In genomic region chr19:30718728-30719127, GRCh38 we compare ENCODE assay signal across 8 cellular contexts.
DNase-seq lines count a peak whose midpoint lies in the region; ATAC-seq and TF ChIP-seq lines count a peak whose summit lies in the region.

No MANE protein-coding gene starts in this region.

- intact Hi-C loops in adrenal gland (cut with DNase I), result no loop called here

- peaks cover 1% of the 10 kb centered on the region for H3K4me1 Mint-ChIP-seq in T-helper 2 cell treated with Interferon-gamma antibody and Interleukin-4, amounts not matched to agents 5 μg/mL and 100 μg/mL, for 36 hours (ENCODE audit: low read depth)
- H3K4me1 Mint-ChIP-seq in memory B cell, result peaks cover 3% of the 10 kb centered on the region

- DNase-seq in T-helper 2 cell treated with Interferon-gamma antibody and Interleukin-4, amounts not matched to agents 5 μg/mL and 100 μg/mL, for 36 hours (ENCODE audit: low spot score), result no peak
- DNase-seq in T-helper 2 cell (no peak), adrenal gland (peak in 6 of 7 donors; percentile 20 to 56 (median 35)), memory B cell (ENCODE audit: low spot score in 2 of 2) (no peak), suprapubic skin (ENCODE audit: low spot score in 2 of 2) (no peak)

- peak overlapping the region; percentile 81 for H3K4me3 Mint-ChIP-seq in T-helper 2 cell treated with Interferon-gamma antibody and Interleukin-4, amounts not matched to agents 5 μg/mL and 100 μg/mL, for 36 hours
- H3K4me3 Mint-ChIP-seq in memory B cell, result peak overlapping the region; percentile 39

- TF ChIP-seq CTCF in adrenal gland (IDR thresholded peaks at IDR 0.05) (no peak), suprapubic skin (IDR thresholded peaks at IDR 0.05) (no peak)

- TF ChIP-seq EP300 in suprapubic skin (IDR thresholded peaks at IDR 0.05), result no peak

- H3K27me3 ChIP-seq in adrenal gland, result no peaks in the 10 kb centered on the region
- H3K27me3 ChIP-seq in suprapubic skin, result no peaks in the 10 kb centered on the region

- TF ChIP-seq POLR2A in adrenal gland (IDR thresholded peaks at IDR 0.05) (no peak), suprapubic skin (IDR thresholded peaks at IDR 0.05) (no peak)

- no peaks in the 10 kb centered on the region for H3K36me3 ChIP-seq in adrenal gland (replicated peaks in 1 of 2)
- no peaks in the 10 kb centered on the region for H3K36me3 ChIP-seq in suprapubic skin

- H3K27ac ChIP-seq in adrenal gland, result peak overlapping the region in 4 of 5 donors; percentile 79 to 90 (median 84)
- peak overlapping the region; percentile 86 for H3K27ac ChIP-seq in suprapubic skin

- no peaks in the 10 kb centered on the region for H3K9me3 Mint-ChIP-seq in T-helper 2 cell treated with Interferon-gamma antibody and Interleukin-4, amounts not matched to agents 5 μg/mL and 100 μg/mL, for 36 hours
- H3K9me3 Mint-ChIP-seq in memory B cell, result peaks cover 5% of the 10 kb centered on the region

- H3K36me3 Mint-ChIP-seq in T-helper 2 cell treated with Interferon-gamma antibody and Interleukin-4, amounts not matched to agents 5 μg/mL and 100 μg/mL, for 36 hours (ENCODE audit: low read depth), result no peaks in the 10 kb centered on the region
- peaks cover 1% of the 10 kb centered on the region for H3K36me3 Mint-ChIP-seq in memory B cell

- no peak for ATAC-seq in memory B cell (ENCODE audit: low read depth)
- no peak for ATAC-seq in HG02623 (IDR thresholded peaks at IDR 0.05; ENCODE audit: unreplicated experiment)
- no peak for ATAC-seq in GM19035 (IDR thresholded peaks at IDR 0.05; ENCODE audit: unreplicated experiment)
- no peak for ATAC-seq in HG03039 (IDR thresholded peaks at IDR 0.05; ENCODE audit: unreplicated experiment)

- H3K9me3 ChIP-seq in adrenal gland (replicated peaks in 1 of 3) (no peaks in the 10 kb centered on the region), suprapubic skin (no peaks in the 10 kb centered on the region)

- H3K27ac Mint-ChIP-seq in T-helper 2 cell treated with Interferon-gamma antibody and Interleukin-4, amounts not matched to agents 5 μg/mL and 100 μg/mL, for 36 hours, result no peak overlapping the region
- no peak overlapping the region for H3K27ac Mint-ChIP-seq in memory B cell

- H3K4me1 ChIP-seq in adrenal gland (replicated peaks in 1 of 2), result peaks cover 4 to 13% of the 10 kb centered on the region in 2 donors
- H3K4me1 ChIP-seq in suprapubic skin, result peaks cover 14% of the 10 kb centered on the region

- H3K4me3 ChIP-seq in adrenal gland, result peak overlapping the region in 1 of 4 donors; percentile 70
- peak overlapping the region; percentile 76 for H3K4me3 ChIP-seq in suprapubic skin

- H3K27me3 Mint-ChIP-seq in T-helper 2 cell treated with Interferon-gamma antibody and Interleukin-4, amounts not matched to agents 5 μg/mL and 100 μg/mL, for 36 hours (ENCODE audit: low read depth), result peaks cover 7% of the 10 kb centered on the region
- peaks cover 5% of the 10 kb centered on the region for H3K27me3 Mint-ChIP-seq in memory B cell

- 0 to 22% (median 16%) methylated on average over 3 of the region's 3 CpGs for WGBS in adrenal gland, 4 donors
- WGBS in suprapubic skin, result 25% methylated on average over 3 of the region's 3 CpGs

Comparison
In these comparisons a context has a peak if more than half of its experiments do, and no peak if none do; other contexts are left out.
1. DNase-seq: peak in adrenal gland (6 of 7); none in T-helper 2 cell treated with Interferon-gamma antibody and Interleukin-4, amounts not matched to agents 5 μg/mL and 100 μg/mL, for 36 hours (single experiment), T-helper 2 cell (0 of 5), memory B cell (0 of 2) and suprapubic skin (0 of 2).